Comparison of ENCODE assay signal across 1 cellular context in the genomic region with DNA sequence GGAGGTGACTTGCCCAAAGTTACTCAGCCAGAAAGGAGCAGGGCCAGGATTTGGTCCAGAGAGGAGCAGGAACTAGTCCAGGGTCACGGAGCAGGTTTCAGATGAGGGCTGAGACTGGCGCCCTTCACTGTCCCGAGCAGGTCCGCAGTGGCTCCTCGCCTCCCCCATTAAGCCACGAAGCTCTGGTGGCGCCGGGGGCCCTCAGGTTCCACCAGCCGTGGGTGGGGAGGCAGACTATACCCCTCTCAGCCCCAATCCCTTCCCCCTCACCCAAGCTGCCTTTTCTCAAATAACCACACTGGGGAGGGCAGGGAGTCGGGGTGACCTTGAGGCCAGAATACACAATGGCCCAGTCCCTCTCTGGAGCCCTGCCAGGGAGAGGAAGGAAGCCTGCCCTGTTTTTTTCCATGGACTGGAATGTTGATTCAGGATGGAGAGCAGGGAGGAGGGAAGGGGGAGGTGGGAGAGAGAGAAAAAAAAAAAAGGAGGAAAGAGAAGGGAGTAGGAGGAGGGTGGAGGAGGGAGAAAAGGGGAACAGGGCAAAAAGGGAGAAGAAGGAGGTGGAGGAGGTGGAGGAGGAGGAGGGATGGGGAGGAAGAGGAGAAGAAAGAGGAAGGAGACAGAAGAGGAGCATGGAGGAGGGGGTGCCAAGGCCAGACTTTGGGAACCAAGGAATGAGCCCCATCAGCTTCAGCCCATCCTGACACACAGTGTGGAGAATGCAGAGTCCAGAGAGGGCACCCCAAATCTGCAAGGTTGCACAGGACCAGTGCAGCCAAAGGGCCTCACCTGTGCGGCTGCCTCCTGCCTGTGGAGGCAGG.
TF ChIP-seq lines count a peak whose summit lies in the region.

No MANE protein-coding gene starts in this region.

TF ChIP-seq in HepG2, 621 proteins besides CTCF, POLR2A, EP300 and RAD21 (continued from another document and continues in another):
- TF ChIP-seq, protein P1, sequence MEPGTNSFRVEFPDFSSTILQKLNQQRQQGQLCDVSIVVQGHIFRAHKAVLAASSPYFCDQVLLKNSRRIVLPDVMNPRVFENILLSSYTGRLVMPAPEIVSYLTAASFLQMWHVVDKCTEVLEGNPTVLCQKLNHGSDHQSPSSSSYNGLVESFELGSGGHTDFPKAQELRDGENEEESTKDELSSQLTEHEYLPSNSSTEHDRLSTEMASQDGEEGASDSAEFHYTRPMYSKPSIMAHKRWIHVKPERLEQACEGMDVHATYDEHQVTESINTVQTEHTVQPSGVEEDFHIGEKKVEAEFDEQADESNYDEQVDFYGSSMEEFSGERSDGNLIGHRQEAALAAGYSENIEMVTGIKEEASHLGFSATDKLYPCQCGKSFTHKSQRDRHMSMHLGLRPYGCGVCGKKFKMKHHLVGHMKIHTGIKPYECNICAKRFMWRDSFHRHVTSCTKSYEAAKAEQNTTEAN (CRISPR knock-in tag; conservative IDR thresholded peaks at IDR 0.05), result 0 out of 2 replicates have a peak, but pooled peaks have one; percentile 48
- TF ChIP-seq, protein P2, sequence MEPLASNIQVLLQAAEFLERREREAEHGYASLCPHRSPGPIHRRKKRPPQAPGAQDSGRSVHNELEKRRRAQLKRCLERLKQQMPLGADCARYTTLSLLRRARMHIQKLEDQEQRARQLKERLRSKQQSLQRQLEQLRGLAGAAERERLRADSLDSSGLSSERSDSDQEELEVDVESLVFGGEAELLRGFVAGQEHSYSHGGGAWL (CRISPR knock-in tag; IDR thresholded peaks at IDR 0.05), result 0 out of 2 replicates have a peak, but pooled peaks have one; percentile 19
- no peak for TF ChIP-seq TBL1XR1 (IDR thresholded peaks at IDR 0.05; ENCODE audit: borderline replicate concordance, low read length, partially characterized antibody)
- peak; percentile 97 for TF ChIP-seq PAXIP1 (CRISPR knock-in tag; conservative IDR thresholded peaks at IDR 0.05)
- TF ChIP-seq HDAC1 (CRISPR knock-in tag; IDR thresholded peaks at IDR 0.05), result peak; percentile 89
- TF ChIP-seq, protein P3, sequence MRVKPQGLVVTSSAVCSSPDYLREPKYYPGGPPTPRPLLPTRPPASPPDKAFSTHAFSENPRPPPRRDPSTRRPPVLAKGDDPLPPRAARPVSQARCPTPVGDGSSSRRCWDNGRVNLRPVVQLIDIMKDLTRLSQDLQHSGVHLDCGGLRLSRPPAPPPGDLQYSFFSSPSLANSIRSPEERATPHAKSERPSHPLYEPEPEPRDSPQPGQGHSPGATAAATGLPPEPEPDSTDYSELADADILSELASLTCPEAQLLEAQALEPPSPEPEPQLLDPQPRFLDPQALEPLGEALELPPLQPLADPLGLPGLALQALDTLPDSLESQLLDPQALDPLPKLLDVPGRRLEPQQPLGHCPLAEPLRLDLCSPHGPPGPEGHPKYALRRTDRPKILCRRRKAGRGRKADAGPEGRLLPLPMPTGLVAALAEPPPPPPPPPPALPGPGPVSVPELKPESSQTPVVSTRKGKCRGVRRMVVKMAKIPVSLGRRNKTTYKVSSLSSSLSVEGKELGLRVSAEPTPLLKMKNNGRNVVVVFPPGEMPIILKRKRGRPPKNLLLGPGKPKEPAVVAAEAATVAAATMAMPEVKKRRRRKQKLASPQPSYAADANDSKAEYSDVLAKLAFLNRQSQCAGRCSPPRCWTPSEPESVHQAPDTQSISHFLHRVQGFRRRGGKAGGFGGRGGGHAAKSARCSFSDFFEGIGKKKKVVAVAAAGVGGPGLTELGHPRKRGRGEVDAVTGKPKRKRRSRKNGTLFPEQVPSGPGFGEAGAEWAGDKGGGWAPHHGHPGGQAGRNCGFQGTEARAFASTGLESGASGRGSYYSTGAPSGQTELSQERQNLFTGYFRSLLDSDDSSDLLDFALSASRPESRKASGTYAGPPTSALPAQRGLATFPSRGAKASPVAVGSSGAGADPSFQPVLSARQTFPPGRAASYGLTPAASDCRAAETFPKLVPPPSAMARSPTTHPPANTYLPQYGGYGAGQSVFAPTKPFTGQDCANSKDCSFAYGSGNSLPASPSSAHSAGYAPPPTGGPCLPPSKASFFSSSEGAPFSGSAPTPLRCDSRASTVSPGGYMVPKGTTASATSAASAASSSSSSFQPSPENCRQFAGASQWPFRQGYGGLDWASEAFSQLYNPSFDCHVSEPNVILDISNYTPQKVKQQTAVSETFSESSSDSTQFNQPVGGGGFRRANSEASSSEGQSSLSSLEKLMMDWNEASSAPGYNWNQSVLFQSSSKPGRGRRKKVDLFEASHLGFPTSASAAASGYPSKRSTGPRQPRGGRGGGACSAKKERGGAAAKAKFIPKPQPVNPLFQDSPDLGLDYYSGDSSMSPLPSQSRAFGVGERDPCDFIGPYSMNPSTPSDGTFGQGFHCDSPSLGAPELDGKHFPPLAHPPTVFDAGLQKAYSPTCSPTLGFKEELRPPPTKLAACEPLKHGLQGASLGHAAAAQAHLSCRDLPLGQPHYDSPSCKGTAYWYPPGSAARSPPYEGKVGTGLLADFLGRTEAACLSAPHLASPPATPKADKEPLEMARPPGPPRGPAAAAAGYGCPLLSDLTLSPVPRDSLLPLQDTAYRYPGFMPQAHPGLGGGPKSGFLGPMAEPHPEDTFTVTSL (CRISPR knock-in tag; IDR thresholded peaks at IDR 0.05; ENCODE audit: borderline replicate concordance), result peak; percentile 66; the same call in 1 of the 2 replicates
- TF ChIP-seq ZNF256 (CRISPR knock-in tag; conservative IDR thresholded peaks at IDR 0.05), result no peak
- TF ChIP-seq BCL6 (CRISPR knock-in tag; IDR thresholded peaks at IDR 0.05), result peak; percentile 22; the same call in 1 of the 2 replicates
- peak; percentile 45; the same call in 1 of the 2 replicates for TF ChIP-seq ZNF879 (CRISPR knock-in tag; IDR thresholded peaks at IDR 0.05)
- TF ChIP-seq ZBTB1 (CRISPR knock-in tag; IDR thresholded peaks at IDR 0.05; ENCODE audit: borderline replicate concordance), result no peak
- TF ChIP-seq ZBTB7A (CRISPR knock-in tag; IDR thresholded peaks at IDR 0.05), result peak; percentile 64; the same call in 1 of the 2 replicates
- no peak for TF ChIP-seq BHLHE40 (IDR thresholded peaks at IDR 0.05; ENCODE audit: low read length)
- no peak for TF ChIP-seq ZNF367 (CRISPR knock-in tag; IDR thresholded peaks at IDR 0.05; ENCODE audit: borderline replicate concordance)
- peak; percentile 97 for TF ChIP-seq TEAD3 (CRISPR knock-in tag; optimal IDR thresholded peaks at IDR 0.05; ENCODE audit: borderline replicate concordance)
- TF ChIP-seq, protein P4, sequence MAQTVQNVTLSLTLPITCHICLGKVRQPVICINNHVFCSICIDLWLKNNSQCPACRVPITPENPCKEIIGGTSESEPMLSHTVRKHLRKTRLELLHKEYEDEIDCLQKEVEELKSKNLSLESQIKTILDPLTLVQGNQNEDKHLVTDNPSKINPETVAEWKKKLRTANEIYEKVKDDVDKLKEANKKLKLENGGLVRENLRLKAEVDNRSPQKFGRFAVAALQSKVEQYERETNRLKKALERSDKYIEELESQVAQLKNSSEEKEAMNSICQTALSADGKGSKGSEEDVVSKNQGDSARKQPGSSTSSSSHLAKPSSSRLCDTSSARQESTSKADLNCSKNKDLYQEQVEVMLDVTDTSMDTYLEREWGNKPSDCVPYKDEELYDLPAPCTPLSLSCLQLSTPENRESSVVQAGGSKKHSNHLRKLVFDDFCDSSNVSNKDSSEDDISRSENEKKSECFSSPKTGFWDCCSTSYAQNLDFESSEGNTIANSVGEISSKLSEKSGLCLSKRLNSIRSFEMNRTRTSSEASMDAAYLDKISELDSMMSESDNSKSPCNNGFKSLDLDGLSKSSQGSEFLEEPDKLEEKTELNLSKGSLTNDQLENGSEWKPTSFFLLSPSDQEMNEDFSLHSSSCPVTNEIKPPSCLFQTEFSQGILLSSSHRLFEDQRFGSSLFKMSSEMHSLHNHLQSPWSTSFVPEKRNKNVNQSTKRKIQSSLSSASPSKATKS (CRISPR knock-in tag; IDR thresholded peaks at IDR 0.05), result no peak
- TF ChIP-seq ATF2 (CRISPR knock-in tag; IDR thresholded peaks at IDR 0.05), result 0 out of 2 replicates have a peak, but pooled peaks have one; percentile 41
- peak; percentile 95 for TF ChIP-seq PCBP2 (optimal IDR thresholded peaks at IDR 0.05; ENCODE audit: low read depth, low read length, poor library complexity, severe bottlenecking)
- no peak for TF ChIP-seq NPAS2 (CRISPR knock-in tag; IDR thresholded peaks at IDR 0.05; ENCODE audit: borderline replicate concordance)
- TF ChIP-seq LCORL (IDR thresholded peaks at IDR 0.05), result no peak
- peak; percentile 98 for TF ChIP-seq LCORL (CRISPR knock-in tag; IDR thresholded peaks at IDR 0.05)
- no peak for TF ChIP-seq ZNF260 (CRISPR knock-in tag; IDR thresholded peaks at IDR 0.05; ENCODE audit: borderline replicate concordance, low read depth)
- no peak for TF ChIP-seq MXI1 (IDR thresholded peaks at IDR 0.05; ENCODE audit: borderline replicate concordance, low read depth, low read length)
- no peak for TF ChIP-seq ZNF7 (CRISPR knock-in tag; IDR thresholded peaks at IDR 0.05)
- TF ChIP-seq, protein P5, sequence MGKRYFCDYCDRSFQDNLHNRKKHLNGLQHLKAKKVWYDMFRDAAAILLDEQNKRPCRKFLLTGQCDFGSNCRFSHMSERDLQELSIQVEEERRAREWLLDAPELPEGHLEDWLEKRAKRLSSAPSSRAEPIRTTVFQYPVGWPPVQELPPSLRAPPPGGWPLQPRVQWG (CRISPR knock-in tag; IDR thresholded peaks at IDR 0.05; ENCODE audit: borderline replicate concordance, low read depth), result no peak
- TF ChIP-seq ZNF484 (CRISPR knock-in tag; IDR thresholded peaks at IDR 0.05; ENCODE audit: borderline replicate concordance, low read depth), result no peak
- TF ChIP-seq SRSF1 (optimal IDR thresholded peaks at IDR 0.05; ENCODE audit: low read depth, low read length), result peak; percentile 94
- TF ChIP-seq ZNF607 (CRISPR knock-in tag; IDR thresholded peaks at IDR 0.05; ENCODE audit: borderline replicate concordance), result peak; percentile 75; the same call in 1 of the 2 replicates
- no peak for TF ChIP-seq BRCA1 (CRISPR knock-in tag; IDR thresholded peaks at IDR 0.05)
- peak; percentile 68 for TF ChIP-seq ZNF580 (CRISPR knock-in tag; IDR thresholded peaks at IDR 0.05; ENCODE audit: borderline replicate concordance, low read depth)
- TF ChIP-seq ZNF574 (CRISPR knock-in tag; IDR thresholded peaks at IDR 0.05), result peak; percentile 75
- TF ChIP-seq SP2 (CRISPR knock-in tag; IDR thresholded peaks at IDR 0.05), result no peak
- TF ChIP-seq KDM5B (CRISPR knock-in tag; IDR thresholded peaks at IDR 0.05; ENCODE audit: borderline replicate concordance), result peak; percentile 48; the same call in 1 of the 2 replicates
